3 cellular contexts compared by ENCODE assay signal in the genomic region with DNA sequence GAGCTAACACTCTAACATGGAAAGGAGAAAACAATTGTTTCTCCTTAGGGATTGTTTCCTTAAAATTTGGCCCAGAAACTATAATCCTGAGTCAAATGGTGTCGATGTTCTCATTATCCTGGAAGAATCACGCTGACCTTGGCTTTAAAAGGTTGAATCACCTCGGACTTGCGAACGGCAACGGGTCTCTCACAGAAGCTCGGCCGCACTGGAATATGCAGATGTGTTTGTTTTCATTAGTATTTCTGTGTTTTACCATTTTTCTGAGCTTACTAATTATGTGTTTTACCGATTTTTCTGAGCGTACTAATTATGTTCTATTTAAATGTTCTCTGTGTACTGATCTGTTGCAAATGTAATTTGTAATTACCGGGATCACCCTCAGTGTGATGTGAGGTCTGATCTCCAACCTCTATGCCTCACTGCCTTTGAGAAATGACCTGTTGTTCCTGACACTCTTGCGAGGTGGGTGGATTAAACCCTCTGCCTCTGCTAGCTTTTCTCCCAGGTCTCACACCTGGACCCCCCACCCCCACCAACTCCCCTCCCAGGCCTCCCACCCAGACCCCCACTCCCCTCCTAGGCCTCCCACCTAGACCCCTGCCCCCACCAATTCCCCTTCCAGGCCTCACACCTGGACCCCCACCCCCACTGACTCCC.
TF ChIP-seq lines count a peak whose summit lies in the region.

No MANE protein-coding gene starts in this region.

TF ChIP-seq in SK-N-SH, 30 proteins besides CTCF, POLR2A, EP300 and RAD21:
- TF ChIP-seq NRF1 (IDR thresholded peaks at IDR 0.05; ENCODE audit: low read depth, low read length) (no peak), YY1 (IDR thresholded peaks at IDR 0.05; ENCODE audit: low read depth) (no peak), MEF2A (IDR thresholded peaks at IDR 0.05; ENCODE audit: borderline replicate concordance, low read depth) (no peak), GATA2 (CRISPR knock-in tag; IDR thresholded peaks at IDR 0.05) (no peak), FOXM1 (IDR thresholded peaks at IDR 0.05; ENCODE audit: low read depth) (no peak)
- TF ChIP-seq, protein P1, sequence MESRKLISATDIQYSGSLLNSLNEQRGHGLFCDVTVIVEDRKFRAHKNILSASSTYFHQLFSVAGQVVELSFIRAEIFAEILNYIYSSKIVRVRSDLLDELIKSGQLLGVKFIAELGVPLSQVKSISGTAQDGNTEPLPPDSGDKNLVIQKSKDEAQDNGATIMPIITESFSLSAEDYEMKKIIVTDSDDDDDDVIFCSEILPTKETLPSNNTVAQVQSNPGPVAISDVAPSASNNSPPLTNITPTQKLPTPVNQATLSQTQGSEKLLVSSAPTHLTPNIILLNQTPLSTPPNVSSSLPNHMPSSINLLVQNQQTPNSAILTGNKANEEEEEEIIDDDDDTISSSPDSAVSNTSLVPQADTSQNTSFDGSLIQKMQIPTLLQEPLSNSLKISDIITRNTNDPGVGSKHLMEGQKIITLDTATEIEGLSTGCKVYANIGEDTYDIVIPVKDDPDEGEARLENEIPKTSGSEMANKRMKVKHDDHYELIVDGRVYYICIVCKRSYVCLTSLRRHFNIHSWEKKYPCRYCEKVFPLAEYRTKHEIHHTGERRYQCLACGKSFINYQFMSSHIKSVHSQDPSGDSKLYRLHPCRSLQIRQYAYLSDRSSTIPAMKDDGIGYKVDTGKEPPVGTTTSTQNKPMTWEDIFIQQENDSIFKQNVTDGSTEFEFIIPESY (IDR thresholded peaks at IDR 0.05; ENCODE audit: borderline replicate concordance, low read depth) = no peak
- TF ChIP-seq, protein P2, sequence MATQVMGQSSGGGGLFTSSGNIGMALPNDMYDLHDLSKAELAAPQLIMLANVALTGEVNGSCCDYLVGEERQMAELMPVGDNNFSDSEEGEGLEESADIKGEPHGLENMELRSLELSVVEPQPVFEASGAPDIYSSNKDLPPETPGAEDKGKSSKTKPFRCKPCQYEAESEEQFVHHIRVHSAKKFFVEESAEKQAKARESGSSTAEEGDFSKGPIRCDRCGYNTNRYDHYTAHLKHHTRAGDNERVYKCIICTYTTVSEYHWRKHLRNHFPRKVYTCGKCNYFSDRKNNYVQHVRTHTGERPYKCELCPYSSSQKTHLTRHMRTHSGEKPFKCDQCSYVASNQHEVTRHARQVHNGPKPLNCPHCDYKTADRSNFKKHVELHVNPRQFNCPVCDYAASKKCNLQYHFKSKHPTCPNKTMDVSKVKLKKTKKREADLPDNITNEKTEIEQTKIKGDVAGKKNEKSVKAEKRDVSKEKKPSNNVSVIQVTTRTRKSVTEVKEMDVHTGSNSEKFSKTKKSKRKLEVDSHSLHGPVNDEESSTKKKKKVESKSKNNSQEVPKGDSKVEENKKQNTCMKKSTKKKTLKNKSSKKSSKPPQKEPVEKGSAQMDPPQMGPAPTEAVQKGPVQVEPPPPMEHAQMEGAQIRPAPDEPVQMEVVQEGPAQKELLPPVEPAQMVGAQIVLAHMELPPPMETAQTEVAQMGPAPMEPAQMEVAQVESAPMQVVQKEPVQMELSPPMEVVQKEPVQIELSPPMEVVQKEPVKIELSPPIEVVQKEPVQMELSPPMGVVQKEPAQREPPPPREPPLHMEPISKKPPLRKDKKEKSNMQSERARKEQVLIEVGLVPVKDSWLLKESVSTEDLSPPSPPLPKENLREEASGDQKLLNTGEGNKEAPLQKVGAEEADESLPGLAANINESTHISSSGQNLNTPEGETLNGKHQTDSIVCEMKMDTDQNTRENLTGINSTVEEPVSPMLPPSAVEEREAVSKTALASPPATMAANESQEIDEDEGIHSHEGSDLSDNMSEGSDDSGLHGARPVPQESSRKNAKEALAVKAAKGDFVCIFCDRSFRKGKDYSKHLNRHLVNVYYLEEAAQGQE (IDR thresholded peaks at IDR 0.05; ENCODE audit: low read depth, low read length) = no peak
- TF ChIP-seq, protein P3, sequence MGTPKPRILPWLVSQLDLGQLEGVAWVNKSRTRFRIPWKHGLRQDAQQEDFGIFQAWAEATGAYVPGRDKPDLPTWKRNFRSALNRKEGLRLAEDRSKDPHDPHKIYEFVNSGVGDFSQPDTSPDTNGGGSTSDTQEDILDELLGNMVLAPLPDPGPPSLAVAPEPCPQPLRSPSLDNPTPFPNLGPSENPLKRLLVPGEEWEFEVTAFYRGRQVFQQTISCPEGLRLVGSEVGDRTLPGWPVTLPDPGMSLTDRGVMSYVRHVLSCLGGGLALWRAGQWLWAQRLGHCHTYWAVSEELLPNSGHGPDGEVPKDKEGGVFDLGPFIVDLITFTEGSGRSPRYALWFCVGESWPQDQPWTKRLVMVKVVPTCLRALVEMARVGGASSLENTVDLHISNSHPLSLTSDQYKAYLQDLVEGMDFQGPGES (IDR thresholded peaks at IDR 0.05; ENCODE audit: low read depth, low read length) = no peak

TF ChIP-seq in SK-N-SH treated with all-trans-retinoic acid at 6 μM for 48 hours, 23 proteins besides CTCF, POLR2A, EP300 and RAD21:
- TF ChIP-seq ESRRG (CRISPR knock-in tag; IDR thresholded peaks at IDR 0.05) = no peak
- TF ChIP-seq GLIS3 (CRISPR knock-in tag; IDR thresholded peaks at IDR 0.05) = no peak
- TF ChIP-seq, protein P4, sequence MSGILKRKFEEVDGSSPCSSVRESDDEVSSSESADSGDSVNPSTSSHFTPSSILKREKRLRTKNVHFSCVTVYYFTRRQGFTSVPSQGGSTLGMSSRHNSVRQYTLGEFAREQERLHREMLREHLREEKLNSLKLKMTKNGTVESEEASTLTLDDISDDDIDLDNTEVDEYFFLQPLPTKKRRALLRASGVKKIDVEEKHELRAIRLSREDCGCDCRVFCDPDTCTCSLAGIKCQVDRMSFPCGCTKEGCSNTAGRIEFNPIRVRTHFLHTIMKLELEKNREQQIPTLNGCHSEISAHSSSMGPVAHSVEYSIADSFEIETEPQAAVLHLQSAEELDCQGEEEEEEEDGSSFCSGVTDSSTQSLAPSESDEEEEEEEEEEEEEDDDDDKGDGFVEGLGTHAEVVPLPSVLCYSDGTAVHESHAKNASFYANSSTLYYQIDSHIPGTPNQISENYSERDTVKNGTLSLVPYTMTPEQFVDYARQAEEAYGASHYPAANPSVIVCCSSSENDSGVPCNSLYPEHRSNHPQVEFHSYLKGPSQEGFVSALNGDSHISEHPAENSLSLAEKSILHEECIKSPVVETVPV (CRISPR knock-in tag; IDR thresholded peaks at IDR 0.05) = no peak
- TF ChIP-seq ZC3H10 (CRISPR knock-in tag; IDR thresholded peaks at IDR 0.05) = no peak
- TF ChIP-seq, protein P5, sequence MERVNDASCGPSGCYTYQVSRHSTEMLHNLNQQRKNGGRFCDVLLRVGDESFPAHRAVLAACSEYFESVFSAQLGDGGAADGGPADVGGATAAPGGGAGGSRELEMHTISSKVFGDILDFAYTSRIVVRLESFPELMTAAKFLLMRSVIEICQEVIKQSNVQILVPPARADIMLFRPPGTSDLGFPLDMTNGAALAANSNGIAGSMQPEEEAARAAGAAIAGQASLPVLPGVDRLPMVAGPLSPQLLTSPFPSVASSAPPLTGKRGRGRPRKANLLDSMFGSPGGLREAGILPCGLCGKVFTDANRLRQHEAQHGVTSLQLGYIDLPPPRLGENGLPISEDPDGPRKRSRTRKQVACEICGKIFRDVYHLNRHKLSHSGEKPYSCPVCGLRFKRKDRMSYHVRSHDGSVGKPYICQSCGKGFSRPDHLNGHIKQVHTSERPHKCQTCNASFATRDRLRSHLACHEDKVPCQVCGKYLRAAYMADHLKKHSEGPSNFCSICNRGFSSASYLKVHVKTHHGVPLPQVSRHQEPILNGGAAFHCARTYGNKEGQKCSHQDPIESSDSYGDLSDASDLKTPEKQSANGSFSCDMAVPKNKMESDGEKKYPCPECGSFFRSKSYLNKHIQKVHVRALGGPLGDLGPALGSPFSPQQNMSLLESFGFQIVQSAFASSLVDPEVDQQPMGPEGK (CRISPR knock-in tag; IDR thresholded peaks at IDR 0.05; ENCODE audit: borderline replicate concordance) = no peak
- TF ChIP-seq, protein P6, sequence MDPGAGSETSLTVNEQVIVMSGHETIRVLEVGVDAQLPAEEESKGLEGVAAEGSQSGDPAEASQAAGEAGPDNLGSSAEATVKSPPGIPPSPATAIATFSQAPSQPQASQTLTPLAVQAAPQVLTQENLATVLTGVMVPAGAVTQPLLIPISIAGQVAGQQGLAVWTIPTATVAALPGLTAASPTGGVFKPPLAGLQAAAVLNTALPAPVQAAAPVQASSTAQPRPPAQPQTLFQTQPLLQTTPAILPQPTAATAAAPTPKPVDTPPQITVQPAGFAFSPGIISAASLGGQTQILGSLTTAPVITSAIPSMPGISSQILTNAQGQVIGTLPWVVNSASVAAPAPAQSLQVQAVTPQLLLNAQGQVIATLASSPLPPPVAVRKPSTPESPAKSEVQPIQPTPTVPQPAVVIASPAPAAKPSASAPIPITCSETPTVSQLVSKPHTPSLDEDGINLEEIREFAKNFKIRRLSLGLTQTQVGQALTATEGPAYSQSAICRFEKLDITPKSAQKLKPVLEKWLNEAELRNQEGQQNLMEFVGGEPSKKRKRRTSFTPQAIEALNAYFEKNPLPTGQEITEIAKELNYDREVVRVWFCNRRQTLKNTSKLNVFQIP (CRISPR knock-in tag; IDR thresholded peaks at IDR 0.05; ENCODE audit: borderline replicate concordance, low read depth) = no peak
- TF ChIP-seq PPARA (CRISPR knock-in tag; IDR thresholded peaks at IDR 0.05; ENCODE audit: borderline replicate concordance) = no peak
- TF ChIP-seq ZFP30 (CRISPR knock-in tag; IDR thresholded peaks at IDR 0.05) = no peak

TF ChIP-seq in GM12878, 131 proteins besides CTCF, POLR2A, EP300 and RAD21:
- TF ChIP-seq POLR2AphosphoS5 (IDR thresholded peaks at IDR 0.05; ENCODE audit: low read length) (0 out of 2 replicates have a peak, but pooled peaks have one; percentile 42), HCFC1 (IDR thresholded peaks at IDR 0.05; ENCODE audit: low read length) (no peak)
